In genomic region chr9:20997503-20998076, GRCh38 we compare ENCODE assay signal across 1 cellular context.
TF ChIP-seq lines count a peak whose summit lies in the region.

No MANE protein-coding gene starts in this region.

TF ChIP-seq in SK-N-SH, 30 proteins besides CTCF, POLR2A, EP300 and RAD21 (continued from another document):
- TF ChIP-seq, protein P1, sequence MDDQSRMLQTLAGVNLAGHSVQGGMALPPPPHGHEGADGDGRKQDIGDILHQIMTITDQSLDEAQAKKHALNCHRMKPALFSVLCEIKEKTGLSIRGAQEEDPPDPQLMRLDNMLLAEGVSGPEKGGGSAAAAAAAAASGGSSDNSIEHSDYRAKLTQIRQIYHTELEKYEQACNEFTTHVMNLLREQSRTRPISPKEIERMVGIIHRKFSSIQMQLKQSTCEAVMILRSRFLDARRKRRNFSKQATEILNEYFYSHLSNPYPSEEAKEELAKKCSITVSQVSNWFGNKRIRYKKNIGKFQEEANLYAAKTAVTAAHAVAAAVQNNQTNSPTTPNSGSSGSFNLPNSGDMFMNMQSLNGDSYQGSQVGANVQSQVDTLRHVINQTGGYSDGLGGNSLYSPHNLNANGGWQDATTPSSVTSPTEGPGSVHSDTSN (IDR thresholded peaks at IDR 0.05), result no peak
- TF ChIP-seq MAX (IDR thresholded peaks at IDR 0.05; ENCODE audit: low read depth) (no peak), USF2 (IDR thresholded peaks at IDR 0.05; ENCODE audit: borderline replicate concordance, low read depth, low read length) (no peak), USF1 (IDR thresholded peaks at IDR 0.05; ENCODE audit: borderline replicate concordance, low read depth) (no peak), RFX5 (IDR thresholded peaks at IDR 0.05; ENCODE audit: low read length) (no peak), FOSL2 (IDR thresholded peaks at IDR 0.05; ENCODE audit: borderline replicate concordance, low read depth) (no peak), SIN3A (IDR thresholded peaks at IDR 0.05; ENCODE audit: borderline replicate concordance, low read depth, low read length) (no peak), POLR2AphosphoS5 (IDR thresholded peaks at IDR 0.05; ENCODE audit: low read depth, low read length) (no peak), ELF1 (IDR thresholded peaks at IDR 0.05) (no peak), EZH2phosphoT487 (IDR thresholded peaks at IDR 0.05; ENCODE audit: borderline replicate concordance, low read depth) (no peak), RXRA (IDR thresholded peaks at IDR 0.05; ENCODE audit: borderline replicate concordance, low read depth) (no peak), NRF1 (IDR thresholded peaks at IDR 0.05; ENCODE audit: low read depth, low read length) (no peak)
- TF ChIP-seq, protein P2, sequence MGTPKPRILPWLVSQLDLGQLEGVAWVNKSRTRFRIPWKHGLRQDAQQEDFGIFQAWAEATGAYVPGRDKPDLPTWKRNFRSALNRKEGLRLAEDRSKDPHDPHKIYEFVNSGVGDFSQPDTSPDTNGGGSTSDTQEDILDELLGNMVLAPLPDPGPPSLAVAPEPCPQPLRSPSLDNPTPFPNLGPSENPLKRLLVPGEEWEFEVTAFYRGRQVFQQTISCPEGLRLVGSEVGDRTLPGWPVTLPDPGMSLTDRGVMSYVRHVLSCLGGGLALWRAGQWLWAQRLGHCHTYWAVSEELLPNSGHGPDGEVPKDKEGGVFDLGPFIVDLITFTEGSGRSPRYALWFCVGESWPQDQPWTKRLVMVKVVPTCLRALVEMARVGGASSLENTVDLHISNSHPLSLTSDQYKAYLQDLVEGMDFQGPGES (IDR thresholded peaks at IDR 0.05; ENCODE audit: low read depth, low read length), result no peak
